8 cellular contexts compared by ENCODE assay signal in genomic region chr3:146469206-146470017, GRCh38. TPM values are rescaled to one million over a fixed set of nuclear protein-coding genes. Genes with fewer than 3 reads are reported as not detected.
DNase-seq lines count a peak whose midpoint lies in the region; ATAC-seq and TF ChIP-seq lines count a peak whose summit lies in the region.

PLSCR2 (minus strand) TSS chr3:146469561; CDS start chr3:146459904, 9,657 bp downstream.

- no peaks in the 10 kb centered on the region for H3K36me3 ChIP-seq in Peyer's patch

- peak; percentile 66 to 78 for TF ChIP-seq POLR2A in Peyer's patch (IDR thresholded peaks at IDR 0.05)

- H3K9me3 Mint-ChIP-seq in activated naive CD4-positive, alpha-beta T cell treated with anti-CD3 and anti-CD28 coated beads, Interleukin-2, amount 50 U/mL, for 72 hours, result no peaks in the 10 kb centered on the region

- no peaks in the 10 kb centered on the region for H3K4me1 ChIP-seq in Peyer's patch

- intact Hi-C loops in left cardiac atrium (cut with DNase I), result no loop called here

- DNase-seq in NCI-H510A (lab: John Stamatoyannopoulos, UW) (peak; percentile 2), NCI-H510A treated with DMSO at 0.1 percent for 48 hours (lab: John Stamatoyannopoulos, UW) (no peak), Peyer's patch (peak; percentile 80 to 95 (median 86)), left cardiac atrium (peak; percentile 67), skeletal muscle cell (ENCODE audit: low read depth) (no peak), midbrain (lab: John Stamatoyannopoulos, UW) (no peak)
- peak; percentile 71 to 79 for DNase-seq in activated naive CD4-positive, alpha-beta T cell treated with anti-CD3 and anti-CD28 coated beads, Interleukin-2, amount 50 U/mL, for 72 hours (ENCODE audit: low spot score in 2 of 2)

- no peak for TF ChIP-seq CTCF in Peyer's patch (IDR thresholded peaks at IDR 0.05)

- H3K27ac ChIP-seq in Peyer's patch, result peak within 1 kb of the TSS; percentile 67 to 86 (median 72)

- peak within 1 kb of the TSS; percentile 52 to 63 (median 59) for H3K4me3 ChIP-seq in Peyer's patch
- peak within 1 kb of the TSS; percentile 40 for H3K4me3 ChIP-seq in skeletal muscle cell (ENCODE audit: low read depth, low read length)

- H3K27ac Mint-ChIP-seq in activated naive CD4-positive, alpha-beta T cell treated with anti-CD3 and anti-CD28 coated beads, Interleukin-2, amount 50 U/mL, for 72 hours, result peak within 1 kb of the TSS; percentile 36 to 85

- no peaks in the 10 kb centered on the region for H3K36me3 Mint-ChIP-seq in activated naive CD4-positive, alpha-beta T cell treated with anti-CD3 and anti-CD28 coated beads, Interleukin-2, amount 50 U/mL, for 72 hours

- no peaks in the 10 kb centered on the region for H3K27me3 ChIP-seq in Peyer's patch

- H3K9me3 ChIP-seq in Peyer's patch, result no peaks in the 10 kb centered on the region

- peak; percentile 93 for ATAC-seq in HG03064 (IDR thresholded peaks at IDR 0.05; ENCODE audit: low read depth, unreplicated experiment)
- peak; percentile 94 to 96 for ATAC-seq in activated naive CD4-positive, alpha-beta T cell treated with anti-CD3 and anti-CD28 coated beads, Interleukin-2, amount 50 U/mL, for 72 hours
- peak; percentile 91 to 93 for ATAC-seq in left cardiac atrium

RNA-seq across cellular contexts. Expression of gene PLSCR2, which starts in this region (rescaled TPM):
- not detected for total RNA-seq in Peyer's patch
- total RNA-seq in activated naive CD4-positive, alpha-beta T cell treated with anti-CD3 and anti-CD28 coated beads, Interleukin-2, amount 50 U/mL, for 72 hours, result not detected
- not detected for total RNA-seq in left cardiac atrium

Comparison
In these comparisons a context has a peak if more than half of its experiments do, and no peak if none do; other contexts are left out.
1. Peak in DNase-seq, H3K4me3 ChIP-seq and H3K27ac ChIP-seq in Peyer's patch; RNA of the gene not detected or under 1 TPM.
2. Peak in DNase-seq and ATAC-seq in activated naive CD4-positive, alpha-beta T cell treated with anti-CD3 and anti-CD28 coated beads, Interleukin-2, amount 50 U/mL, for 72 hours; RNA of the gene not detected or under 1 TPM.
3. Peak in DNase-seq and ATAC-seq in left cardiac atrium; RNA of the gene not detected or under 1 TPM.